Comparison of ENCODE assay signal across 15 cellular contexts in the genomic region with DNA sequence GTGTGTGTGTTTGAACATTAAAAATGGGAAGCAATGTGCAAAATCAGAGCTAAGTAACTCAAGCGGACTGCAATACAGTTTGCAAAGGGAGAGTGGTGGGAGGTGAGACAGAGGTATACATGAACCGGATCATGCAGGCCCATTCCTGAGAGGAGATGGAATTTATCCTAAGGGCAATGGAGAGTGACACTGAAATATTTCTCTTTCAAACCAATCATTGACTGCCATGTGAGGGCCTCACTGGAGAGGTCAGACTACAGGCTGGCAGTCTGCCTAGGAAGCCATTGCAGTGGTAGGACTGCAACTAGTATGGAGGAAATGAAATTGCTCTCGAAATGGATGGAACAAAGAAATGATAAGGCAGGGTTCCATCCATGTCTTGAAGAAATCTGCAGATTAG. TPM values are rescaled to one million over a fixed set of nuclear protein-coding genes. Genes with fewer than 3 reads are reported as not detected.
A peak's percentile ranks its signal among the peaks of the same experiment; 100 is the strongest.
DNase-seq lines count a peak whose midpoint lies in the region; TF ChIP-seq lines count a peak whose summit lies in the region.
"Had no signal": no experiment of that assay in that cellular context is flagged by ENCODE, and none has a peak within 500 bp of the region (broad histone marks: within the 10 kb centered on the region; RNA-seq: fewer than 3 reads in every experiment).

No MANE protein-coding gene starts in this region.

- H3K27me3 ChIP-seq in Karpas-422 (ENCODE audit: low read length) (no peaks in the 10 kb centered on the region), trophoblast cell (ENCODE audit: insufficient read depth, low read length) (no peaks in the 10 kb centered on the region)
- H3K27me3 ChIP-seq: BLaER1 had no signal

- H3K79me2 ChIP-seq in Karpas-422 (ENCODE audit: low read length), result no peaks in the 10 kb centered on the region
- no peaks in the 10 kb centered on the region for H3K79me2 ChIP-seq in trophoblast cell (ENCODE audit: control insufficient read depth, insufficient read depth, low read length, poor library complexity)

- H2BK120ac ChIP-seq in trophoblast cell (ENCODE audit: insufficient read depth, low read length, poor library complexity), result no peak overlapping the region

- H4K8ac ChIP-seq in trophoblast cell (ENCODE audit: low read depth, low read length), result no peak overlapping the region

- peak overlapping the region; percentile 89 for H3K27ac ChIP-seq in Karpas-422 (ENCODE audit: low read length)
- H3K27ac ChIP-seq in trophoblast cell (ENCODE audit: low read depth, low read length), result no peak overlapping the region
- H3K27ac ChIP-seq: BLaER1, GM23248, HL-60 had no signal

- no peak overlapping the region for H2AK5ac ChIP-seq in trophoblast cell (ENCODE audit: low read length)

- peaks cover 6% of the 10 kb centered on the region for H3K27me3 Mint-ChIP-seq in HFFc6 (ENCODE audit: insufficient read depth)

- H3K4me3 ChIP-seq in Karpas-422 (ENCODE audit: low read length), result 0 out of 2 replicates have a peak overlapping the region, but pooled peaks have one; percentile 0
- no peak overlapping the region for H3K4me3 ChIP-seq in trophoblast cell (ENCODE audit: low read depth, low read length)
- H3K4me3 ChIP-seq: BLaER1, GM23248, HAP-1 had no signal

- no CpG with 5 or more reads among the region's 3 CpGs for WGBS in trophoblast cell (ENCODE audit: extremely low coverage, insufficient coverage, insufficient read length)

- H2AFZ ChIP-seq in Karpas-422 (ENCODE audit: low read length) (peak overlapping the region; percentile 22; the same call in 1 of the 2 replicates), trophoblast cell (ENCODE audit: insufficient read depth, low read length, poor library complexity) (no peak overlapping the region)
- H2AFZ ChIP-seq: GM23248 had no signal

- DNase-seq in Karpas-422, result no peak
- DNase-seq in RPMI7951 (ENCODE audit: low read depth), result peak; percentile 43
- DNase-seq in trophoblast cell, result peak; percentile 54 to 87
- no peak for DNase-seq in hippocampal formation (lab: John Stamatoyannopoulos, UW)
- DNase-seq in HFFc6, result no peak
- DNase-seq in Ammon's horn (ENCODE audit: low spot score), result no peak
- DNase-seq: ACHN; Calu3; CD8-positive, alpha-beta T cell; DMS79 treated with DMSO at 0.1 percent for 48 hours; EL; GM23248 had no signal

- H3K4me1 Mint-ChIP-seq in HFFc6 (ENCODE audit: low read depth), result no peaks in the 10 kb centered on the region; the same call in 1 of the 2 replicates

- no peak overlapping the region for H3K27ac Mint-ChIP-seq in HFFc6
- H3K27ac Mint-ChIP-seq: CD8-positive, alpha-beta T cell had no signal

- no peak overlapping the region for H4K91ac ChIP-seq in trophoblast cell (ENCODE audit: low read depth, low read length)

- H3K9me3 ChIP-seq in Karpas-422 (ENCODE audit: low read length) (no peaks in the 10 kb centered on the region), trophoblast cell (ENCODE audit: insufficient read depth, low read depth, low read length) (no peaks in the 10 kb centered on the region)
- H3K9me3 ChIP-seq: BLaER1, HAP-1 had no signal

- H3K4me2 ChIP-seq in Karpas-422 (ENCODE audit: low read depth, low read length, poor library complexity, severe bottlenecking) (peak overlapping the region; percentile 34), trophoblast cell (ENCODE audit: low read length) (no peak overlapping the region)
- H3K4me2 ChIP-seq: BLaER1 had no signal

- peaks cover 2% of the 10 kb centered on the region for H3K79me1 ChIP-seq in trophoblast cell (ENCODE audit: low read length)

- no peak overlapping the region for H3K4me3 Mint-ChIP-seq in HFFc6
- H3K4me3 Mint-ChIP-seq: CD8-positive, alpha-beta T cell had no signal

- no peak overlapping the region for H3K4ac ChIP-seq in trophoblast cell (ENCODE audit: low read depth, low read length)

- H2BK5ac ChIP-seq in trophoblast cell (ENCODE audit: low read depth, low read length, poor library complexity), result no peak overlapping the region

- H3K14ac ChIP-seq in trophoblast cell (ENCODE audit: low read length), result no peak overlapping the region

- no peak overlapping the region for H3K23ac ChIP-seq in trophoblast cell (ENCODE audit: low read length)

- no peak for TF ChIP-seq CTCF in HFFc6 (IDR thresholded peaks at IDR 0.05)

- H3K4me1 ChIP-seq in Karpas-422 (ENCODE audit: low read length) (peaks cover 72% of the 10 kb centered on the region), trophoblast cell (ENCODE audit: control insufficient read depth in 1 of 2, insufficient read depth in 2 of 2, low read length in 2 of 2) (peaks cover 0 to 8% of the 10 kb centered on the region in 2 experiments)
- H3K4me1 ChIP-seq: BLaER1, HAP-1 had no signal

- H2BK12ac ChIP-seq in trophoblast cell (ENCODE audit: low read length), result no peak overlapping the region

- no peaks in the 10 kb centered on the region for H4K20me1 ChIP-seq in Karpas-422 (ENCODE audit: insufficient read depth, low read depth, low read length)
- H4K20me1 ChIP-seq: BLaER1 had no signal

- H3K9ac ChIP-seq in Karpas-422 (ENCODE audit: low read length) (peak overlapping the region; percentile 56; the same call in 1 of the 2 replicates), trophoblast cell (ENCODE audit: low read length) (no peak overlapping the region)
- H3K9ac ChIP-seq: BLaER1, GM23248 had no signal

- no peaks in the 10 kb centered on the region for H3K9me2 ChIP-seq in Karpas-422 (replicated peaks; ENCODE audit: insufficient read depth, low read length)

- no peaks in the 10 kb centered on the region for H3K36me3 Mint-ChIP-seq in HFFc6 (ENCODE audit: low read depth)
- H3K36me3 Mint-ChIP-seq: CD8-positive, alpha-beta T cell had no signal

- no peak overlapping the region for H4K12ac ChIP-seq in trophoblast cell (ENCODE audit: low read depth, low read length)

- no peak overlapping the region for H3K18ac ChIP-seq in trophoblast cell (ENCODE audit: low read length)

- no peaks in the 10 kb centered on the region for H3K9me3 Mint-ChIP-seq in HFFc6
- H3K9me3 Mint-ChIP-seq: CD8-positive, alpha-beta T cell had no signal

- H3K36me3 ChIP-seq in Karpas-422 (ENCODE audit: insufficient read depth, low read length), result no peaks in the 10 kb centered on the region
- no peaks in the 10 kb centered on the region for H3K36me3 ChIP-seq in trophoblast cell (ENCODE audit: control insufficient read depth in 1 of 2, insufficient read depth in 2 of 2, low read length in 2 of 2)
- H3K36me3 ChIP-seq: BLaER1, HAP-1 had no signal

RNA-seq across cellular contexts. Expression of gene TNFSF15, which starts 34.8 kb away (rescaled TPM):
- total RNA-seq in Karpas-422 (2014; rRNA removed; shearing (Covaris generic); ENCODE audit: low replicate concordance), result 20.6 and 32.5 TPM in 2 replicates
- 0.24 and 0.49 TPM in 2 replicates for total RNA-seq in RPMI7951 (2014; rRNA removed; shearing (Covaris generic))
- 9.4 and 10.8 TPM in 2 replicates for polyA plus RNA-seq in trophoblast cell (2013)
- total RNA-seq in HFFc6 (2021; fragmentation: NEBNext Ultra II Directional; extraction: Animal tissue kit (Norgen Biotek cat#: 25700)), result under 1 TPM in 5 of 6 experiments, not detected in 1; 0.02 to 0.21 (median 0.05) TPM
- total RNA-seq: CD8-positive, alpha-beta T cell had no signal
- polyA plus RNA-seq: GM23248 had no signal

Comparison
In these comparisons a context has a peak if more than half of its experiments do, and no peak if none do; other contexts are left out.
1. DNase-seq: peak in RPMI7951 (single experiment) and trophoblast cell (2 of 2); none in Karpas-422 (single experiment), hippocampal formation (0 of 2), HFFc6 (single experiment) and Ammon's horn (single experiment).
2. RNA of gene TNFSF15, which starts 34.8 kb away (total RNA-seq): 20.6 to 32.5 TPM in Karpas-422; 0.24 to 0.49 TPM in RPMI7951 and 0.02 to 0.21 TPM in HFFc6; every median in the first group is over 10 times any median in the second.